Comparison of ENCODE assay signal across 8 cellular contexts in the genomic region with DNA sequence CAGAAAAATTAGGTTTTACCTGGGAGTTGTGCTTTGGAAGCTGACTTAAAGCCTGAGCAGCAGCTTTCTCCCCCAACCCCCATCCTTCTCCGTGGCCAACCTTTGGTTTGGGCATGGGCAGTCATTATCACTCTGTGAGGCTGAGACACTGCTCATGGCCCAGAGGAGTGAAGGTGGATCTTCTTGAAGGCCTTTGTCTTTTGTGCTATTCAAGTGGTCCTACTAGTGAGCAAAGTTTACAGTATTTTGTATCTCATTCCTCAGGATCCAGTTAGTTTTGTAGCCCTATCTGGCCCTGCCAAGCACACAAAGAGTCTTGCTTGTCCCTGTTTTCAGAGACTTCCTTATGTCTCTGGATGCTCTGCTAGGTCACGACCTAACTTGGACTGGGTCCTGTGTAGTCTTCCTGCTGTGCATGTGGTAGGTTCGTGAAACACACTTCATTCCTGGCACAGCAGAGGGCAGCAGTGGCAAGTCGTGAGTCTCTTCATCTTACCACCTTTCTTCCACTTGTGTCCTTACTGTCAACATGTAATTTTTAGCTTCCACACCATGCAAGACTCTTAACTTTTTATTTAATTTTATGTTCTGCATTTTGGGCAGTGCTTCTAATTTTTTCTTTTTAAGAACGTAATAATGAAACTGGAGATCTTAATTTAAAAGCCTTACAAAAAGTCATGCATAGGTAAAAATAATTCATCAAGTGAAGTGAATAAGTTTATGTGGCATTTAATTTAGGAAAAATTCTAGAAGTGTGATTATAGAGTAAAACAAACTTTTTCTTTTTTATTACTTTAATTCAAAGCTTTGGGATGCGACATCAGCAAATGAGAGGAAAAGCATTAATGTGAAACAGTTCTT. TPM values are rescaled to one million over a fixed set of nuclear protein-coding genes. Genes with fewer than 3 reads are reported as not detected.
DNase-seq lines count a peak whose midpoint lies in the region; ATAC-seq and TF ChIP-seq lines count a peak whose summit lies in the region.

No MANE protein-coding gene starts in this region.

- no peak overlapping the region for H3K4me3 Mint-ChIP-seq in CD4-positive, CD25-positive, alpha-beta regulatory T cell
- H3K4me3 Mint-ChIP-seq in endodermal cell = no peak overlapping the region

- 53 to 58% methylated on average over 4 to 6 of the region's 6 CpGs for WGBS in endodermal cell (ENCODE audit: insufficient coverage in 1 of 2, insufficient read length in 1 of 2), 2 experiments
- 43% methylated on average over 6 of the region's 6 CpGs for WGBS in upper lobe of left lung, 2 donors

- TF ChIP-seq EP300 in upper lobe of left lung (IDR thresholded peaks at IDR 0.05) = no peak

- ATAC-seq in CD4-positive, CD25-positive, alpha-beta regulatory T cell (ENCODE audit: low read depth in 2 of 2) = peak; percentile 85 to 86
- ATAC-seq in GM18868 (IDR thresholded peaks at IDR 0.05; ENCODE audit: unreplicated experiment) (peak; percentile 96), HG03060 (IDR thresholded peaks at IDR 0.05; ENCODE audit: low read depth, unreplicated experiment) (peak; percentile 85), mucosa of descending colon (peak; percentile 74), upper lobe of left lung (ENCODE audit: low FRiP score in 2 of 2) (peak; percentile 49 to 89)

- no peaks in the 10 kb centered on the region for H3K9me3 ChIP-seq in CD4-positive, CD25-positive, alpha-beta regulatory T cell (ENCODE audit: control insufficient read depth in 2 of 2, low read length in 2 of 2)
- H3K9me3 ChIP-seq in endodermal cell (ENCODE audit: control insufficient read depth, low read length) = no peaks in the 10 kb centered on the region
- H3K9me3 ChIP-seq in mucosa of descending colon = no peaks in the 10 kb centered on the region
- H3K9me3 ChIP-seq in upper lobe of left lung = no peaks in the 10 kb centered on the region

- no peaks in the 10 kb centered on the region for H3K27me3 Mint-ChIP-seq in CD4-positive, CD25-positive, alpha-beta regulatory T cell
- H3K27me3 Mint-ChIP-seq in endodermal cell (ENCODE audit: insufficient read depth) = no peaks in the 10 kb centered on the region

- peak in 2 of 3 donors; percentile 50 to 78 for DNase-seq in CD4-positive, CD25-positive, alpha-beta regulatory T cell
- DNase-seq in NCI-H2171 treated with DMSO at 0.1 percent for 48 hours (lab: John Stamatoyannopoulos, UW) = peak; percentile 59
- DNase-seq in activated CD4-positive, alpha-beta T cell treated with anti-CD3 and anti-CD28 coated beads for 48 hours = peak; percentile 68
- peak; percentile 47 for DNase-seq in endodermal cell
- DNase-seq in mucosa of descending colon = peak in 2 of 3 donors; percentile 44 to 62
- peak in 1 of 2 donors; percentile 57 for DNase-seq in upper lobe of left lung

- intact Hi-C loops in mucosa of descending colon (cut with DNase I, micrococcal nuclease) = no loop called here

- H3K4me3 ChIP-seq in CD4-positive, CD25-positive, alpha-beta regulatory T cell (ENCODE audit: low read depth, low read length) = no peak overlapping the region
- H3K4me3 ChIP-seq in endodermal cell (ENCODE audit: low read length) = no peak overlapping the region
- no peak overlapping the region for H3K4me3 ChIP-seq in mucosa of descending colon
- no peak overlapping the region for H3K4me3 ChIP-seq in upper lobe of left lung

- no peaks in the 10 kb centered on the region for H3K27me3 ChIP-seq in CD4-positive, CD25-positive, alpha-beta regulatory T cell (ENCODE audit: control insufficient read depth, insufficient read depth, low read length)
- no peaks in the 10 kb centered on the region for H3K27me3 ChIP-seq in endodermal cell (ENCODE audit: control insufficient read depth, insufficient read depth, low read length, poor library complexity, severe bottlenecking)
- H3K27me3 ChIP-seq in upper lobe of left lung = no peaks in the 10 kb centered on the region

- H3K9me3 Mint-ChIP-seq in CD4-positive, CD25-positive, alpha-beta regulatory T cell = peaks cover 0 to 1% (median 0%) of the 10 kb centered on the region in 7 donors
- no peaks in the 10 kb centered on the region for H3K9me3 Mint-ChIP-seq in endodermal cell

- H3K36me3 ChIP-seq in CD4-positive, CD25-positive, alpha-beta regulatory T cell (ENCODE audit: control insufficient read depth, insufficient read depth, low read length) = peaks cover 24% of the 10 kb centered on the region
- peaks cover 43% of the 10 kb centered on the region for H3K36me3 ChIP-seq in endodermal cell (ENCODE audit: control insufficient read depth, insufficient read depth, low read length)
- no peaks in the 10 kb centered on the region for H3K36me3 ChIP-seq in mucosa of descending colon (ENCODE audit: low read depth)
- peaks cover 0 to 38% (median 6%) of the 10 kb centered on the region in 4 donors for H3K36me3 ChIP-seq in upper lobe of left lung

- peaks cover 19 to 27% (median 23%) of the 10 kb centered on the region in 4 donors for H3K4me1 Mint-ChIP-seq in CD4-positive, CD25-positive, alpha-beta regulatory T cell
- peaks cover 19% of the 10 kb centered on the region for H3K4me1 Mint-ChIP-seq in endodermal cell

- peaks cover 61% of the 10 kb centered on the region for H3K36me3 Mint-ChIP-seq in CD4-positive, CD25-positive, alpha-beta regulatory T cell
- peaks cover 24% of the 10 kb centered on the region for H3K36me3 Mint-ChIP-seq in endodermal cell (ENCODE audit: low read depth)

- no peak for TF ChIP-seq CTCF in endodermal cell (conservative IDR thresholded peaks at IDR 0.05)
- TF ChIP-seq CTCF in mucosa of descending colon (IDR thresholded peaks at IDR 0.05) = no peak
- peak in 4 of 6 experiments; percentile 27 to 40 (median 38) for TF ChIP-seq CTCF in upper lobe of left lung (IDR thresholded peaks at IDR 0.05)

- no peaks in the 10 kb centered on the region for H3K4me1 ChIP-seq in CD4-positive, CD25-positive, alpha-beta regulatory T cell (ENCODE audit: control insufficient read depth, insufficient read depth, low read length, poor library complexity, severe bottlenecking)
- H3K4me1 ChIP-seq in endodermal cell (ENCODE audit: control insufficient read depth, insufficient read depth, low read length) (peaks cover 4% of the 10 kb centered on the region), mucosa of descending colon (ENCODE audit: low read depth) (no peaks in the 10 kb centered on the region), upper lobe of left lung (peaks cover 0 to 10% (median 4%) of the 10 kb centered on the region in 4 donors)

- H3K9ac ChIP-seq in endodermal cell (ENCODE audit: extremely low read depth, low read length, poor library complexity, severe bottlenecking) = no peak overlapping the region

- peak overlapping the region in 2 of 3 donors; percentile 70 to 86 for H3K27ac Mint-ChIP-seq in CD4-positive, CD25-positive, alpha-beta regulatory T cell
- H3K27ac Mint-ChIP-seq in endodermal cell = no peak overlapping the region

- H3K27ac ChIP-seq in CD4-positive, CD25-positive, alpha-beta regulatory T cell (ENCODE audit: insufficient read depth, low read length, poor library complexity, severe bottlenecking) = no peak overlapping the region
- H3K27ac ChIP-seq in endodermal cell (ENCODE audit: low read depth, low read length) = no peak overlapping the region
- no peak overlapping the region for H3K27ac ChIP-seq in upper lobe of left lung

- TF ChIP-seq POLR2A in upper lobe of left lung (IDR thresholded peaks at IDR 0.05) = no peak

RNA-seq across cellular contexts. Expression of a gene that starts 53.7 kb away (rescaled TPM):
- total RNA-seq in CD4-positive, CD25-positive, alpha-beta regulatory T cell = 28.5 TPM
- 1 to 10 TPM; 4.9 to 7.5 (median 6.8) TPM for polyA plus RNA-seq in CD4-positive, CD25-positive, alpha-beta regulatory T cell
- total RNA-seq in endodermal cell (10 to 100 TPM; 23.8 to 32.4 TPM), mucosa of descending colon (10 to 100 TPM; 22.5 to 44.2 (median 41.9) TPM), upper lobe of left lung (10 to 100 TPM; 11.1 to 25.9 (median 17.7) TPM)
- polyA plus RNA-seq in endodermal cell (2013, experiment 1 of 2) = 20.6 TPM
- 20.0 TPM for polyA plus RNA-seq in endodermal cell (2013, experiment 2 of 2)

RNA-seq across cellular contexts. Expression of a gene that starts 54.2 kb away (rescaled TPM):
- 3.4 TPM for total RNA-seq in CD4-positive, CD25-positive, alpha-beta regulatory T cell
- polyA plus RNA-seq in CD4-positive, CD25-positive, alpha-beta regulatory T cell = 10 to 100 TPM in 2 of 4 donors, 1 to 10 TPM in 2; 6.2 to 11.0 (median 9.2) TPM
- total RNA-seq in endodermal cell (10 to 100 TPM; 10.6 to 16.3 TPM), mucosa of descending colon (1 to 10 TPM; 1.4 to 7.8 (median 7.5) TPM), upper lobe of left lung (10 to 100 TPM in 3 of 6 donors, 1 to 10 TPM in 3; 1.0 to 17.8 (median 11.2) TPM)
- polyA plus RNA-seq in endodermal cell (2013, experiment 1 of 2) = 24.7 TPM
- polyA plus RNA-seq in endodermal cell (2013, experiment 2 of 2) = 30.5 TPM

Comparison
In these comparisons a context has a peak if more than half of its experiments do, and no peak if none do; other contexts are left out.
1. CTCF ChIP-seq: peak in upper lobe of left lung (4 of 6); none in endodermal cell (single experiment) and mucosa of descending colon (single experiment).
2. Peak in every context shown above with its lines, with median percentiles within 50 percentile points of each other: ATAC-seq.